In genomic region chr3:25037049-25037547, GRCh38 we compare ENCODE assay signal across 15 cellular contexts.
A peak's percentile ranks its signal among the peaks of the same experiment; 100 is the strongest.
DNase-seq lines count a peak whose midpoint lies in the region; ATAC-seq and TF ChIP-seq lines count a peak whose summit lies in the region.
"Had no signal": no experiment of that assay in that cellular context is flagged by ENCODE, and none has a peak within 500 bp of the region (broad histone marks: within the 10 kb centered on the region; RNA-seq: fewer than 3 reads in every experiment).

No MANE protein-coding gene starts in this region.

- no peak overlapping the region for H3K27ac Mint-ChIP-seq in CD4-positive, alpha-beta memory T cell

- WGBS in prostate gland: 5% methylated on average over 6 of the region's 6 CpGs

- H3K79me2 ChIP-seq in fibroblast of lung (ENCODE audit: control insufficient read depth, insufficient read depth, low read length): no peaks in the 10 kb centered on the region
- H3K79me2 ChIP-seq: parathyroid adenoma had no signal

- no peak overlapping the region for H3K9ac ChIP-seq in fibroblast of lung (ENCODE audit: insufficient read depth, low read length)
- H3K9ac ChIP-seq: parathyroid adenoma had no signal

- peaks cover 0 to 10% (median 3%) of the 10 kb centered on the region in 8 donors for H3K9me3 Mint-ChIP-seq in CD4-positive, alpha-beta memory T cell

- POLR2A ChIA-PET in BJ (lab: Charles Lee): interaction anchor here (0.6 to 0.7 kb wide), 4 partner anchors 9 to 437 kb away, joined by 3 to 12 read pairs (median 6); no protein-coding TSS in a partner anchor
- POLR2A ChIA-PET in CD4-positive, alpha-beta memory T cell (lab: Charles Lee; ENCODE audit: partially characterized antibody): no interaction called here

- intact Hi-C loops in prostate gland (cut with DNase I): loop anchor here (2.0 kb wide), 1 partner anchor 394 kb away; no protein-coding TSS in a partner anchor
- intact Hi-C loops in CD4-positive, alpha-beta memory T cell (cut with micrococcal nuclease): no loop called here

- TF ChIP-seq CTCF in BJ (IDR thresholded peaks at IDR 0.05; ENCODE audit: insufficient read depth, low read depth, low read length) (no peak), fibroblast of lung (conservative IDR thresholded peaks at IDR 0.05 in 1 of 2, IDR thresholded peaks at IDR 0.05 in 1 of 2; ENCODE audit: low read depth in 1 of 2, low read length in 2 of 2) (no peak), prostate gland (IDR thresholded peaks at IDR 0.05) (no peak), BE2C (IDR thresholded peaks at IDR 0.05; ENCODE audit: low read depth, low read length) (no peak)

- no peak for TF ChIP-seq POLR2A in prostate gland (IDR thresholded peaks at IDR 0.05)
- TF ChIP-seq POLR2A in GM18505 (IDR thresholded peaks at IDR 0.05; ENCODE audit: borderline replicate concordance, extremely low read depth, insufficient read depth, insufficient read length): no peak

- peak; percentile 85 for DNase-seq in BJ (ENCODE audit: low read depth)
- peak; percentile 37 for DNase-seq in NCI-H69 (lab: John Stamatoyannopoulos, UW)
- peak; percentile 71 to 86 for DNase-seq in fibroblast of lung (ENCODE audit: low read depth in 2 of 2)
- DNase-seq in prostate gland (ENCODE audit: low spot score): peak; percentile 57
- DNase-seq in BE2C: no peak
- no peak for DNase-seq in CD4-positive, alpha-beta memory T cell
- DNase-seq: activated gamma-delta T cell treated with Interleukin-2 at 50 U/mL for 16 hours, erythroblast, IMR-90, midbrain had no signal

- no peak overlapping the region for H3K4me3 Mint-ChIP-seq in CD4-positive, alpha-beta memory T cell

- H3K4me2 ChIP-seq in fibroblast of lung (ENCODE audit: extremely low read depth, insufficient read depth, low read length): peak overlapping the region; percentile 41

- CTCF ChIA-PET in BJ (lab: Yijun Ruan, JAX): interaction anchor here (0.9 to 8.2 kb wide), 5 partner anchors 14 to 552 kb away, joined by 3 to 69 read pairs (median 3); no protein-coding TSS in a partner anchor
- CTCF ChIA-PET in CD4-positive, alpha-beta memory T cell (lab: Charles Lee; ENCODE audit: partially characterized antibody): no interaction called here

- H3K36me3 Mint-ChIP-seq in CD4-positive, alpha-beta memory T cell: no peaks in the 10 kb centered on the region

- H3K27ac ChIP-seq in fibroblast of lung (ENCODE audit: insufficient read depth, low read length) (peak overlapping the region; percentile 6), prostate gland (no peak overlapping the region)
- no peak overlapping the region for H3K27ac ChIP-seq in CD4-positive, alpha-beta memory T cell (ENCODE audit: low read depth, low read length)
- H3K27ac ChIP-seq: C4-2B, parathyroid adenoma had no signal

- H3K4me3 ChIP-seq in BJ (ENCODE audit: low read depth, low read length) (no peak overlapping the region), fibroblast of lung (replicated peaks in 1 of 4; ENCODE audit: control extremely low read depth in 1 of 4, insufficient read depth in 1 of 4, low read depth in 3 of 4, low read length in 4 of 4) (no peak overlapping the region), prostate gland (no peak overlapping the region), BE2C (ENCODE audit: low read depth, low read length) (no peak overlapping the region)
- H3K4me3 ChIP-seq in CD4-positive, alpha-beta memory T cell (ENCODE audit: low read length in 2 of 2): no peak overlapping the region
- H3K4me3 ChIP-seq: tibial nerve had no signal

- no peak for ATAC-seq in GM18505 (IDR thresholded peaks at IDR 0.05; ENCODE audit: unreplicated experiment)
- ATAC-seq in HG03439 (IDR thresholded peaks at IDR 0.05; ENCODE audit: unreplicated experiment): no peak

- no peaks in the 10 kb centered on the region for H3K27me3 Mint-ChIP-seq in CD4-positive, alpha-beta memory T cell

- H3K9me3 ChIP-seq in fibroblast of lung (ENCODE audit: control insufficient read depth, insufficient read depth, low read depth, low read length) (no peaks in the 10 kb centered on the region), prostate gland (no peaks in the 10 kb centered on the region), BE2C (no peaks in the 10 kb centered on the region)
- no peaks in the 10 kb centered on the region for H3K9me3 ChIP-seq in CD4-positive, alpha-beta memory T cell (ENCODE audit: control insufficient read depth in 1 of 2, low read length in 2 of 2)
- H3K9me3 ChIP-seq: tibial nerve had no signal

- H3K36me3 ChIP-seq in BJ (ENCODE audit: control insufficient read depth, insufficient read depth, low read length) (no peaks in the 10 kb centered on the region), fibroblast of lung (ENCODE audit: control insufficient read depth, insufficient read depth, low read length) (no peaks in the 10 kb centered on the region), prostate gland (no peaks in the 10 kb centered on the region), BE2C (no peaks in the 10 kb centered on the region)
- H3K36me3 ChIP-seq in CD4-positive, alpha-beta memory T cell (ENCODE audit: insufficient read depth, low read length): no peaks in the 10 kb centered on the region
- H3K36me3 ChIP-seq: tibial nerve had no signal

- no peaks in the 10 kb centered on the region for H4K20me1 ChIP-seq in fibroblast of lung (ENCODE audit: control insufficient read depth, extremely low read depth, insufficient read depth, low read length)

- H3K4me1 Mint-ChIP-seq in CD4-positive, alpha-beta memory T cell: no peaks in the 10 kb centered on the region

- H2AFZ ChIP-seq in fibroblast of lung (ENCODE audit: low read length): no peak overlapping the region
- H2AFZ ChIP-seq: parathyroid adenoma had no signal

- no peaks in the 10 kb centered on the region for H3K27me3 ChIP-seq in BJ (ENCODE audit: control insufficient read depth, insufficient read depth, low read length)
- no peaks in the 10 kb centered on the region for H3K27me3 ChIP-seq in fibroblast of lung (ENCODE audit: control insufficient read depth, insufficient read depth, low read length)
- H3K27me3 ChIP-seq in prostate gland (replicated peaks; ENCODE audit: insufficient read depth): no peaks in the 10 kb centered on the region
- H3K27me3 ChIP-seq in BE2C: no peaks in the 10 kb centered on the region
- no peaks in the 10 kb centered on the region for H3K27me3 ChIP-seq in CD4-positive, alpha-beta memory T cell (ENCODE audit: insufficient read depth, low read length)
- H3K27me3 ChIP-seq: tibial nerve had no signal

- H3K4me1 ChIP-seq in fibroblast of lung (ENCODE audit: control insufficient read depth, extremely low read depth, insufficient read depth, low read length) (peaks cover 12% of the 10 kb centered on the region), prostate gland (replicated peaks) (no peaks in the 10 kb centered on the region), BE2C (no peaks in the 10 kb centered on the region)
- no peaks in the 10 kb centered on the region for H3K4me1 ChIP-seq in CD4-positive, alpha-beta memory T cell (ENCODE audit: insufficient read depth, low read length)
- H3K4me1 ChIP-seq: parathyroid adenoma had no signal

Comparison
In these comparisons a context has a peak if more than half of its experiments do, and no peak if none do; other contexts are left out.
1. DNase-seq: peak in BJ (single experiment), NCI-H69 (single experiment), fibroblast of lung (2 of 2) and prostate gland (single experiment); none in BE2C (single experiment) and CD4-positive, alpha-beta memory T cell (0 of 5).